Comparison of ENCODE assay signal across 8 cellular contexts in genomic region chr7:115679976-115680375, GRCh38.
A peak's percentile ranks its signal among the peaks of the same experiment; 100 is the strongest.
DNase-seq lines count a peak whose midpoint lies in the region; ATAC-seq and TF ChIP-seq lines count a peak whose summit lies in the region.

No MANE protein-coding gene starts in this region.

- peaks cover 19% of the 10 kb centered on the region for H3K4me1 Mint-ChIP-seq in type B pancreatic cell (ENCODE audit: unreplicated experiment)

- peak; percentile 78 for ATAC-seq in GM19395 (IDR thresholded peaks at IDR 0.05; ENCODE audit: unreplicated experiment)
- peak; percentile 49 for ATAC-seq in HG03558 (IDR thresholded peaks at IDR 0.05; ENCODE audit: extremely low read depth, unreplicated experiment)

- no peak overlapping the region for H3K4me3 Mint-ChIP-seq in type B pancreatic cell

- peak; percentile 60 for DNase-seq in DMS 273 (lab: John Stamatoyannopoulos, UW; ENCODE audit: unreplicated experiment)
- DNase-seq in SK-N-DZ (ENCODE audit: low spot score) = peak; percentile 8
- DNase-seq in glomerular endothelial cell (ENCODE audit: extremely low read depth, low read depth, low spot score) = peak; percentile 12
- DNase-seq in type B pancreatic cell (ENCODE audit: extremely low spot score, unreplicated experiment) = no peak
- no peak for DNase-seq in activated CD8-positive, alpha-beta memory T cell treated with anti-CD3 and anti-CD28 coated beads, Interleukin-2, amount 50 U/mL, for 4 hours
- no peak for DNase-seq in stimulated activated CD4-positive, alpha-beta T cell treated with anti-CD3 and anti-CD28 coated beads, Interleukin-2, amount 100 ng/mL, for 48 hours

- peak; percentile 69 for TF ChIP-seq CTCF in type B pancreatic cell (conservative IDR thresholded peaks at IDR 0.05)

- no peaks in the 10 kb centered on the region for H3K36me3 Mint-ChIP-seq in type B pancreatic cell

- H3K9me3 Mint-ChIP-seq in type B pancreatic cell = no peaks in the 10 kb centered on the region

- peaks cover 3% of the 10 kb centered on the region for H3K27me3 Mint-ChIP-seq in type B pancreatic cell

- H3K27ac Mint-ChIP-seq in type B pancreatic cell = no peak overlapping the region

Comparison
In these comparisons a context has a peak if more than half of its experiments do, and no peak if none do; other contexts are left out.
1. DNase-seq: peak in DMS 273 (single experiment), SK-N-DZ (single experiment) and glomerular endothelial cell (single experiment); none in type B pancreatic cell (single experiment), activated CD8-positive, alpha-beta memory T cell treated with anti-CD3 and anti-CD28 coated beads, Interleukin-2, amount 50 U/mL, for 4 hours (single experiment) and stimulated activated CD4-positive, alpha-beta T cell treated with anti-CD3 and anti-CD28 coated beads, Interleukin-2, amount 100 ng/mL, for 48 hours (0 of 2).